In the genomic region with DNA sequence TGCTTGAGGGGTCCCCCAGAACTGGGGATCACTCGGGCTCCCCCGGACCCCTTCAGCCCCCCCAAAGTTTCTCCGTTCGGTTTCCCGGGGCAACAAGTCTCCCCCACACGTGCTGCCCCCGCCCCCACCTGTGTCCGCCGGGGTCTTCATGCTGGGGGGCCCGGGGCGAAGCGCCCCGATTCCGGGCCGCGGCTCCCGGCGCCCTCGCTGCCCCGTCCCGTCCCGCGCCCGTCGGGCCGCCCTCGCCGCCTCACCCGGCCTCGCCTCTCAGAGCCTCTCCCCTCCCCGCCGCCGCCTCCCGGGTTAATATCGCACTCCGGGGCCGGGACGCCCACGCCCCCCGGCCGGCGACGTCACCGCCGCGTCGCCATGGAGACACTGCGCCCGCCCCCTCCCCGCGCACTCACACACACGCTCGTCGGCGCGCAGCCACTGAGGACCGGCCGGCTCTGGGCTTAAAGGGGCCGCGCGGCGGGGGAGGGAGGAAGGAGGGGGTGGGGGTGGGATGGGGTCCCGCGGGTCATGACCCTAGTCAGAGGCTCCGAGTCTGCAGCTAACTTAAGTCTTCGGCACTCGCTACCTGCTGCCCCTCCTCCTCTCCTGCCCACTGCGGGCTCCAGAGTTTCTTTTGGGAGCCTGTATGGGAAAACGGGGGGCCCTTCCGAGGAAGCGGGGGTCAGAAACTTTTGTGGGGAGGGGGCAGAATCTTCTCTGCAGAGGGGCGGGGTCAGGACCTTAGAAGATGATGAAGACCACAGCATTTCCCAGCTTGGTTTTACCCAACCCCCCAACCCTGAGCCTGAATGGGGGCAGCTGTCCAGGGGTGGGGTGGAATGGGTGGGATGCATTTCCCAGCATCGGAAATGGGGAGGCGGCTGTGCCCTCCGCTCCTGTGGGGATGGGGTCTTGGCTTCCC, we compare ENCODE assay signal across 8 cellular contexts. TPM values are rescaled to one million over a fixed set of nuclear protein-coding genes. Genes with fewer than 3 reads are reported as not detected.
A peak's percentile ranks its signal among the peaks of the same experiment; 100 is the strongest.
DNase-seq lines count a peak whose midpoint lies in the region; FAIRE-seq and TF ChIP-seq lines count a peak whose summit lies in the region.

A gene (minus strand): TSS at position 279 of the 916 bp plus-strand sequence. CDS start 129 bp downstream, at position 150.

- no peak; a peak in 1 of 3 replicates for TF ChIP-seq POLR2A in H1 (IDR thresholded peaks at IDR 0.05; ENCODE audit: control extremely low read depth in 1 of 2, low read depth in 2 of 2, low read length in 2 of 2)

- H2BK120ac ChIP-seq in H1 (replicated peaks; ENCODE audit: low read depth, low read length) (no peak within 1 kb of the TSS), mesendoderm (ENCODE audit: low read depth, low read length) (peak within 1 kb of the TSS; percentile 79)

- POLR2A ChIA-PET in H1 (lab: Charles Lee; ENCODE audit: partially characterized antibody), result interaction anchor here (1.1 to 2.1 kb wide), 6 partner anchors 8 to 27 kb away, joined by 4 to 14 read pairs (median 8); no protein-coding TSS in a partner anchor

- CTCF ChIA-PET in H1 (lab: Charles Lee; ENCODE audit: partially characterized antibody), result interaction anchor here (0.5 to 9.1 kb wide), 4 partner anchors 8 to 75 kb away, joined by 3 to 75 read pairs (median 30); no protein-coding TSS in a partner anchor

- H3K9ac ChIP-seq in H1 (replicated peaks in 1 of 4; ENCODE audit: extremely low read depth in 1 of 4, low read depth in 3 of 4, low read length in 3 of 4) (peak within 1 kb of the TSS; percentile 71 to 81 (median 77)), mesendoderm (ENCODE audit: low read length) (peak within 1 kb of the TSS; percentile 96)

- H3K23ac ChIP-seq in H1 (ENCODE audit: insufficient read length) (no peak within 1 kb of the TSS), mesendoderm (ENCODE audit: low read length) (peak within 1 kb of the TSS; percentile 97)

- H4K20me1 ChIP-seq in H1 (replicated peaks in 1 of 2; ENCODE audit: control insufficient read depth in 1 of 2, insufficient read depth in 2 of 2, low read length in 2 of 2), result peaks cover 3 to 12% of the 10 kb centered on the region in 2 experiments

- H3K79me2 ChIP-seq in H1 (ENCODE audit: control insufficient read depth in 1 of 2, insufficient read depth in 2 of 2, low read length in 2 of 2) (peaks cover 4 to 30% of the 10 kb centered on the region in 2 experiments; a peak in 3 of 4 replicates), mesendoderm (ENCODE audit: control insufficient read depth, insufficient read depth, low read length) (peaks cover 31% of the 10 kb centered on the region)

- peaks cover 11% of the 10 kb centered on the region for H3K79me1 ChIP-seq in H1 (ENCODE audit: low read depth, low read length)
- peaks cover 15% of the 10 kb centered on the region for H3K79me1 ChIP-seq in mesendoderm (ENCODE audit: low read length)

- H2BK15ac ChIP-seq in H1 (ENCODE audit: low read length), result no peak within 1 kb of the TSS
- H2BK15ac ChIP-seq in mesendoderm (replicated peaks; ENCODE audit: low read depth), result peak within 1 kb of the TSS; percentile 10

- H3K4me3 ChIP-seq in H1 (ENCODE audit: extremely low read depth in 1 of 4, insufficient read depth in 2 of 4, low read depth in 3 of 4, low read length in 4 of 4), result peak within 1 kb of the TSS; percentile 71 to 99 (median 78)
- H3K4me3 ChIP-seq in mesendoderm (ENCODE audit: low read length), result peak within 1 kb of the TSS; percentile 88

- H2BK5ac ChIP-seq in H1 (ENCODE audit: low read depth, low read length) (peak within 1 kb of the TSS; percentile 81; the same call in 1 of the 2 replicates), mesendoderm (ENCODE audit: low read length) (peak within 1 kb of the TSS; percentile 88)

- H3K56ac ChIP-seq in H1 (replicated peaks; ENCODE audit: insufficient read length, low read depth, low read length) (peak within 1 kb of the TSS; percentile 86), mesendoderm (ENCODE audit: low read length) (peak within 1 kb of the TSS; percentile 97)

- TF ChIP-seq EP300 in H1 (IDR thresholded peaks at IDR 0.05; ENCODE audit: borderline replicate concordance in 1 of 2, low read depth in 2 of 2, low read length in 2 of 2), result no peak

- peak within 1 kb of the TSS; percentile 89 for H3K27ac ChIP-seq in H1 (ENCODE audit: low read depth, low read length)
- H3K27ac ChIP-seq in mesendoderm (ENCODE audit: low read depth, low read length), result peak within 1 kb of the TSS; percentile 99

- peaks cover 11 to 29% (median 21%) of the 10 kb centered on the region in 4 experiments for H3K4me1 ChIP-seq in H1 (replicated peaks in 1 of 4; ENCODE audit: control insufficient read depth in 3 of 4, insufficient read depth in 4 of 4, low read length in 3 of 4)
- H3K4me1 ChIP-seq in mesendoderm (ENCODE audit: control insufficient read depth, low read depth, low read length), result peaks cover 11% of the 10 kb centered on the region

- H4K5ac ChIP-seq in H1 (ENCODE audit: insufficient read length, low read depth, low read length) (peak within 1 kb of the TSS; percentile 93), mesendoderm (ENCODE audit: low read length) (no peak within 1 kb of the TSS)

- DNase-seq in AG20443 (ENCODE audit: low spot score) (peak; percentile 96), GM19238 (ENCODE audit: insufficient read length, low spot score) (peak; percentile 97), HK-2 (ENCODE audit: unreplicated experiment) (peak; percentile 95), NOMO-1 (lab: John Stamatoyannopoulos, UW; ENCODE audit: unreplicated experiment in 2 of 2) (peak; percentile 70 to 88), H1 (ENCODE audit: low read depth in 1 of 2, low spot score in 2 of 2) (peak in 1 of 2 experiments; percentile 94), mesendoderm (peak; percentile 94)
- peak; percentile 89 to 94 (median 91) for DNase-seq in activated CD8-positive, alpha-beta memory T cell treated with anti-CD3 and anti-CD28 coated beads for 48 hours (ENCODE audit: low read depth in 2 of 3, low spot score in 2 of 3)
- peak; percentile 92 for DNase-seq in stimulated activated CD8-positive, alpha-beta memory T cell treated with anti-CD3 and anti-CD28 coated beads, Interleukin-12 subunit alpha, Interleukin-12 subunit beta, amount 100 ng/mL, for 4 hours (ENCODE audit: low read depth)

- peak within 1 kb of the TSS; percentile 85 for H3K4ac ChIP-seq in H1 (replicated peaks; ENCODE audit: insufficient read length, low read depth, low read length)
- peak within 1 kb of the TSS; percentile 95 for H3K4ac ChIP-seq in mesendoderm (ENCODE audit: low read depth, low read length)

- no peak for TF ChIP-seq CTCF in H1 (IDR thresholded peaks at IDR 0.05; ENCODE audit: control extremely low read depth in 1 of 3, insufficient read depth in 1 of 3, low read depth in 1 of 3, low read length in 3 of 3)

- peaks cover 13% of the 10 kb centered on the region; the same call in 1 of the 2 replicates for H3K23me2 ChIP-seq in H1 (ENCODE audit: low read depth, low read length)

- H2BK12ac ChIP-seq in H1 (ENCODE audit: low read depth, low read length), result 0 out of 2 replicates have a peak within 1 kb of the TSS, but pooled peaks have one; percentile 39

- H2AK5ac ChIP-seq in H1 (ENCODE audit: low read depth, low read length) (no peak within 1 kb of the TSS), mesendoderm (ENCODE audit: low read length) (no peak within 1 kb of the TSS)

- no peaks in the 10 kb centered on the region for H3K9me3 ChIP-seq in H1 (ENCODE audit: insufficient read depth in 2 of 2, low read depth in 1 of 2, low read length in 1 of 2)

- H4K91ac ChIP-seq in H1 (replicated peaks; ENCODE audit: insufficient read length, low read length), result peak within 1 kb of the TSS; percentile 91

- peaks cover 0 to 2% (median under 1%) of the 10 kb centered on the region in 4 experiments; a peak in 2 of 8 replicates for H3K36me3 ChIP-seq in H1 (ENCODE audit: control insufficient read depth in 2 of 4, insufficient read depth in 4 of 4, low read length in 3 of 4)
- no peaks in the 10 kb centered on the region for H3K36me3 ChIP-seq in mesendoderm (ENCODE audit: control insufficient read depth, insufficient read depth, low read length)

- no peak for FAIRE-seq in H1 (lab: Jason Lieb, UNC)

- H3K18ac ChIP-seq in H1 (ENCODE audit: extremely low read depth, low read length) (peak within 1 kb of the TSS; percentile 76), mesendoderm (ENCODE audit: low read length) (peak within 1 kb of the TSS; percentile 94)

- H3K27me3 ChIP-seq in H1 (replicated peaks in 1 of 4; ENCODE audit: control insufficient read depth in 3 of 4, extremely low read depth in 1 of 4, insufficient read depth in 3 of 4, low read length in 3 of 4) (peaks cover 0 to 3% (median 2%) of the 10 kb centered on the region in 4 experiments; a peak in 2 of 7 replicates), mesendoderm (ENCODE audit: insufficient read depth, low read length, poor library complexity) (no peaks in the 10 kb centered on the region)

- H3K4me2 ChIP-seq in H1 (ENCODE audit: insufficient read depth in 1 of 2, low read depth in 2 of 2, low read length in 2 of 2) (peak within 1 kb of the TSS; percentile 87 to 97), mesendoderm (ENCODE audit: low read length) (peak within 1 kb of the TSS; percentile 84)

- no peak within 1 kb of the TSS for H2AFZ ChIP-seq in H1 (ENCODE audit: low read length)

- H2BK20ac ChIP-seq in H1 (ENCODE audit: low read length), result no peak within 1 kb of the TSS; the same call in 1 of the 2 replicates

- H4K8ac ChIP-seq in H1 (ENCODE audit: extremely low read depth, insufficient read depth, low read length), result peak within 1 kb of the TSS; percentile 39
- peak within 1 kb of the TSS; percentile 87 for H4K8ac ChIP-seq in mesendoderm (ENCODE audit: low read depth, low read length)

- H3K14ac ChIP-seq in H1 (ENCODE audit: insufficient read length), result no peak within 1 kb of the TSS

- TF ChIP-seq RAD21 in H1 (IDR thresholded peaks at IDR 0.05 in 1 of 2, conservative IDR thresholded peaks at IDR 0.05 in 1 of 2; ENCODE audit: low read depth in 2 of 2, low read length in 2 of 2), result no peak

- 0% methylated on average over 11 of the region's 75 CpGs; no CpG with 5 or more reads in 1 of the 2 experiments for WGBS in H1 (ENCODE audit: extremely low coverage in 1 of 2, insufficient coverage in 1 of 2, insufficient read length in 1 of 2, insufficient replicate concordance in 2 of 2, low coverage in 1 of 2, low lambda C conversion rate in 2 of 2, missing lambda C conversion rate in 1 of 2), 2 experiments
- no CpG with 5 or more reads among the region's 75 CpGs for WGBS in mesendoderm (ENCODE audit: extremely low coverage, insufficient coverage, low lambda C conversion rate)

TF ChIP-seq in H1, 55 proteins besides CTCF, POLR2A, EP300 and RAD21 (continues in another document):
- peak; percentile 73 for TF ChIP-seq TAF1 (IDR thresholded peaks at IDR 0.05; ENCODE audit: low read depth, low read length)

RNA-seq across cellular contexts. Expression of the gene that starts here (rescaled TPM):
- 62.7 and 73.9 TPM in 2 replicates for total RNA-seq in H1 (2021; fragmentation: NEBNext Ultra II Directional; extraction: Animal tissue kit (Norgen Biotek cat#: 25700))
- 43.7 and 67.6 TPM in 2 replicates for polyA plus RNA-seq in H1 (2011; rRNA removed)
- 45.9 TPM for polyA plus RNA-seq in H1 (2011; cell fraction: cytosol; rRNA removed)
- 144 TPM for polyA plus RNA-seq in H1 (2011; cell fraction: nucleus; rRNA removed)
- 39.2 to 53.3 TPM (median 50.3 TPM) in 4 replicates for polyA plus RNA-seq in H1 (2012, experiment 1 of 2)
- 34.9 TPM for polyA plus RNA-seq in H1 (2012, experiment 2 of 2)
- 40.5 TPM for polyA plus RNA-seq in H1 (2013, experiment 1 of 2)
- polyA plus RNA-seq in H1 (2013, experiment 2 of 2), result 40.3 TPM
- polyA minus RNA-seq in H1 (2011; rRNA and poly(A)+ RNA removed), result 20.2 and 23.3 TPM in 2 replicates
- polyA minus RNA-seq in H1 (2011; cell fraction: cytosol; rRNA and poly(A)+ RNA removed), result 39.0 TPM
- polyA minus RNA-seq in H1 (2011; cell fraction: nucleus; rRNA and poly(A)+ RNA removed), result 34.2 TPM
- polyA plus RNA-seq in mesendoderm (2013, experiment 1 of 2), result 42.7 TPM
- 42.7 TPM for polyA plus RNA-seq in mesendoderm (2013, experiment 2 of 2)
